Comparison of ENCODE assay signal across 16 cellular contexts in the genomic region with DNA sequence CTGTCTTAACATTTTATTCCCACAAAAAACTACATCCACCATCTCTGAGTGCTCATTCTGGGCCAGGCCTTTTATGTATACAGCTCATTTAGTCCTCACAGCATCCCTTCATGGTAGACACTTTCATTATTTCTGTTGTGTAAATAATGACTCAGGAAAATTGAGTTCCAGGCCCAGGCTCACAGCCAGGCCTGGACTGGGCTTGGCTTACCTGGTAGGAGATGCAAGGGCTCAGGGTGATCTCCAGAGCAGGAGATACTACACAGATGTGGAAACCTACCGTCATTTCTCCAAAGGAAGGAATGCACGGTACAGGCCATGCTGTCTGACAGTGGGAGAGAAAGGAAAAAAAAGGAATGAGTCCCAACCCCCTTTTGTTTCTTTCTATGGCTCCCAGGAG. TPM values are rescaled to one million over a fixed set of nuclear protein-coding genes. Genes with fewer than 3 reads are reported as not detected.
DNase-seq lines count a peak whose midpoint lies in the region; ATAC-seq and TF ChIP-seq lines count a peak whose summit lies in the region.
"Not testable (repeated sequence)": the region's sequence is repeated elsewhere in the genome, so short reads cannot be mapped to it uniquely, and the experiment has no call there.
"Had no signal": no experiment of that assay in that cellular context is flagged by ENCODE, and none has a peak within 500 bp of the region (broad histone marks: within the 10 kb centered on the region; RNA-seq: fewer than 3 reads in every experiment).

No MANE protein-coding gene starts in this region.

- H3K4me1 ChIP-seq in lung (ENCODE audit: control insufficient read depth in 2 of 2, insufficient read depth in 2 of 2, low read length in 2 of 2): not testable (repeated sequence)

- not testable (repeated sequence) for TF ChIP-seq CTCF in VCaP (conservative IDR thresholded peaks at IDR 0.05); lung (IDR thresholded peaks at IDR 0.05; ENCODE audit: control extremely low read depth, extremely low read depth)

- H3K4me3 ChIP-seq in lung: not testable (repeated sequence)

- not testable (repeated sequence) for H3K36me3 Mint-ChIP-seq in stimulated activated effector memory CD8-positive, alpha-beta T cell treated with anti-CD3 and anti-CD28 coated beads, Interleukin-12 subunit alpha, Interleukin-12 subunit beta, amount 100 ng/mL, for 72 hours

- H3K9me3 ChIP-seq in lung (ENCODE audit: control insufficient read depth in 2 of 2, insufficient read depth in 1 of 2, low read length in 1 of 2): not testable (repeated sequence)

- peak; percentile 84 for ATAC-seq in esophagus mucosa
- peak; percentile 69 for ATAC-seq in lung (ENCODE audit: insufficient read depth, low FRiP score)
- ATAC-seq in stimulated activated effector memory CD8-positive, alpha-beta T cell treated with anti-CD3 and anti-CD28 coated beads, Interleukin-12 subunit alpha, Interleukin-12 subunit beta, amount 100 ng/mL, for 72 hours: peak; percentile 34

- H3K4me1 Mint-ChIP-seq in stimulated activated effector memory CD8-positive, alpha-beta T cell treated with anti-CD3 and anti-CD28 coated beads, Interleukin-12 subunit alpha, Interleukin-12 subunit beta, amount 100 ng/mL, for 72 hours: not testable (repeated sequence)

- 82 to 97% methylated on average over 2 of the region's 2 CpGs for WGBS in lung, 2 donors

- DNase-seq in COR-L47 (lab: John Stamatoyannopoulos, UW) (peak; percentile 68), H4 (ENCODE audit: low spot score) (peak; percentile 62), NCI-H1436 (lab: John Stamatoyannopoulos, UW) (peak; percentile 16), NCI-H526 (lab: John Stamatoyannopoulos, UW) (peak; percentile 8 to 37)
- DNase-seq in lung (ENCODE audit: low spot score): not testable (repeated sequence)
- DNase-seq in stimulated activated effector memory CD8-positive, alpha-beta T cell treated with anti-CD3 and anti-CD28 coated beads, Interleukin-12 subunit alpha, Interleukin-12 subunit beta, amount 100 ng/mL, for 72 hours (ENCODE audit: low spot score in 2 of 2): peak in 1 of 2 donors; percentile 18

- not testable (repeated sequence) for H3K27me3 ChIP-seq in lung (ENCODE audit: control insufficient read depth, insufficient read depth)

- peak overlapping the region; percentile 68 for H3K27ac Mint-ChIP-seq in stimulated activated effector memory CD8-positive, alpha-beta T cell treated with anti-CD3 and anti-CD28 coated beads, Interleukin-12 subunit alpha, Interleukin-12 subunit beta, amount 100 ng/mL, for 72 hours

- H3K27ac ChIP-seq in VCaP: peak overlapping the region; percentile 61
- not testable (repeated sequence) for H3K27ac ChIP-seq in lung (ENCODE audit: low read depth in 1 of 2, low read length in 1 of 2)

- H3K36me3 ChIP-seq in lung (ENCODE audit: control insufficient read depth in 2 of 2, insufficient read depth in 2 of 2, low read length in 2 of 2): not testable (repeated sequence)

- H3K9me3 Mint-ChIP-seq in stimulated activated effector memory CD8-positive, alpha-beta T cell treated with anti-CD3 and anti-CD28 coated beads, Interleukin-12 subunit alpha, Interleukin-12 subunit beta, amount 100 ng/mL, for 72 hours: not testable (repeated sequence)

- not testable (repeated sequence) for H3K4me3 Mint-ChIP-seq in stimulated activated effector memory CD8-positive, alpha-beta T cell treated with anti-CD3 and anti-CD28 coated beads, Interleukin-12 subunit alpha, Interleukin-12 subunit beta, amount 100 ng/mL, for 72 hours

RNA-seq across cellular contexts. Expression of a gene that starts 9.8 kb away (rescaled TPM):
- total RNA-seq in H4 (2014; rRNA removed; shearing (Covaris generic)): 23.8 and 27.6 TPM in 2 replicates
- 25.5 TPM for total RNA-seq in esophagus mucosa
- 10 to 100 TPM; 29.4 to 29.5 TPM for total RNA-seq in lung
- 10 to 100 TPM; 16.2 to 25.4 TPM for polyA plus RNA-seq in lung

RNA-seq across cellular contexts. Expression of a gene that starts 11.8 kb away (rescaled TPM):
- total RNA-seq in H4 (2014; rRNA removed; shearing (Covaris generic)): not detected in 2 replicates
- 107 TPM for total RNA-seq in esophagus mucosa
- total RNA-seq in lung: 1 to 10 TPM in 1 of 2 donors, not detected in 1; 1.3 TPM
- polyA plus RNA-seq in lung: under 1 TPM; 0.26 to 0.37 TPM
- total RNA-seq: activated B cell treated with CpG ODN at 0.5 μM for 24 hours; activated naive CD4-positive, alpha-beta T cell treated with anti-CD3 and anti-CD28 coated beads, Interleukin-2, amount 50 U/mL, for 72 hours; activated T-helper 17 cell treated with anti-CD3 and anti-CD28 coated beads, Interleukin-2, amount 50 U/mL, for 72 hours; ascending aorta; H7; sciatic nerve had no signal
- polyA plus RNA-seq: naive thymus-derived CD4-positive, alpha-beta T cell; ovary had no signal

Comparison
In these comparisons a context has a peak if more than half of its experiments do, and no peak if none do; other contexts are left out.
1. ATAC-seq: peak in every context shown above with its lines; median percentile 84 in esophagus mucosa; 69 in lung; 34 in stimulated activated effector memory CD8-positive, alpha-beta T cell treated with anti-CD3 and anti-CD28 coated beads, Interleukin-12 subunit alpha, Interleukin-12 subunit beta, amount 100 ng/mL, for 72 hours.
2. RNA of a gene that starts 11.8 kb away (total RNA-seq): 107 TPM in esophagus mucosa (single experiment); 1.3 TPM in lung and not detected in H4; every median in the first group is over 10 times any median in the second.